8 cellular contexts compared by ENCODE assay signal in the genomic region with DNA sequence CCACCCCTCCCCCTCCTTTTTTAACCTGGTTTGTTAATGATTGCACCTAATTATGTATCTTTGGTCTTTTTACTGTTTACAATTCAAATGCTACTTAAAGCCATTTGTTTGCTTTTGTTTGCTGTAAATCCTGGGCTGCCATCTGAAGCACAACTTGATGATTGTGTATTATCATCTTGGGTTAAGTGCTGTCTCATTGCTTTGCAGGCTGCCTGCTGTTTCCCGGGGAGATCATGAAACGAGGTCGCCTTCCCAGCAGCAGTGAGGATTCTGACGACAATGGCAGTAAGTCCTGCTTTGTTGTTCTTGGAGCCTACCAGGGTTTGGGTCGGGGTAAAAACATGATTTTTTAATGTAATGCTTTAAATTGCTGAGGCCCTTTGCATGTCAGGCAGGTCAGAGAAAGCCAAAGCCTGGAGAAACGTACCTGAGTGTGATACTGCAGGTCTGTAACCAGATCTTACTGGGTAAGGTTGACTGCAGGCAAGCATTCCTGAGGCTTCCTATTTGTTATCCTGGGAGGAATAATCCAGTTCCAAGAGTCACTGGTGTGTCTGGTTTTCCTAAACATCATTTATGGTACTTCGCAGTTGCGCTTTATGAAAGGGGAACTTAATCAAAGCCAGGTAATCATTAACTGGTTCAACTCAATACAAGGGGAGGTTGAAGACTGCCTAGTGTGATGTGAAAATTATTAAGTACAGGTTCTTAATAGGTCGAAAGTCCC. TPM values are rescaled to one million over a fixed set of nuclear protein-coding genes. Genes with fewer than 3 reads are reported as not detected.
DNase-seq lines count a peak whose midpoint lies in the region; ATAC-seq, FAIRE-seq and TF ChIP-seq lines count a peak whose summit lies in the region.

No MANE protein-coding gene starts in this region.

- H3K27ac ChIP-seq in CD4-positive, alpha-beta T cell (ENCODE audit: low read depth, low read length), result no peak overlapping the region
- H3K27ac ChIP-seq in stomach, result peak overlapping the region in 4 of 5 donors; percentile 28 to 54 (median 44)

- no peak for TF ChIP-seq EP300 in stomach (IDR thresholded peaks at IDR 0.05)

- ATAC-seq in CD4-positive, alpha-beta T cell (ENCODE audit: poor library complexity), result no peak
- ATAC-seq in GM19438 (IDR thresholded peaks at IDR 0.05; ENCODE audit: low read depth, unreplicated experiment), result peak; percentile 53

- H3K9me3 Mint-ChIP-seq in CD4-positive, alpha-beta T cell, result peaks cover 2% of the 10 kb centered on the region

- H3K27ac Mint-ChIP-seq in CD4-positive, alpha-beta T cell, result peak overlapping the region; percentile 68

- no peak for TF ChIP-seq CTCF in CD4-positive, alpha-beta T cell (IDR thresholded peaks at IDR 0.05)
- no peak for TF ChIP-seq CTCF in stomach (IDR thresholded peaks at IDR 0.05)

- H3K27me3 Mint-ChIP-seq in CD4-positive, alpha-beta T cell, result no peaks in the 10 kb centered on the region

- peaks cover 89% of the 10 kb centered on the region for H3K36me3 Mint-ChIP-seq in CD4-positive, alpha-beta T cell (ENCODE audit: low read depth)

- H3K27me3 ChIP-seq in CD4-positive, alpha-beta T cell (ENCODE audit: control insufficient read depth, insufficient read depth, low read length), result no peaks in the 10 kb centered on the region
- no peaks in the 10 kb centered on the region for H3K27me3 ChIP-seq in stomach

- no peak for DNase-seq in CD4-positive, alpha-beta T cell
- DNase-seq in NCI-H2029 treated with DMSO at 0.1 percent for 48 hours (lab: John Stamatoyannopoulos, UW) (peak; percentile 38), fibroblast of gingiva (ENCODE audit: low read depth) (peak; percentile 52), stomach (no peak), cerebellar nuclear complex (lab: John Stamatoyannopoulos, UW) (no peak), urothelium cell line (ENCODE audit: low spot score) (no peak), erythroblast (lab: John Stamatoyannopoulos, UW) (no peak)

- WGBS in stomach, 5 donors, result 29 to 43% (median 39%) methylated on average over 9 of the region's 9 CpGs

- no peak overlapping the region for H3K4me3 Mint-ChIP-seq in CD4-positive, alpha-beta T cell

- H3K36me3 ChIP-seq in stomach, result peaks cover 10 to 37% (median 26%) of the 10 kb centered on the region in 4 donors

- peaks cover 81% of the 10 kb centered on the region for H3K4me1 Mint-ChIP-seq in CD4-positive, alpha-beta T cell (ENCODE audit: low read depth)

- TF ChIP-seq POLR2A in stomach (IDR thresholded peaks at IDR 0.05), result no peak
- no peak for TF ChIP-seq POLR2A in erythroblast (IDR thresholded peaks at IDR 0.05; ENCODE audit: low read length)

- no peak overlapping the region for H3K4me3 ChIP-seq in stomach

- POLR2A ChIA-PET in CD4-positive, alpha-beta T cell (lab: Charles Lee), result interaction anchor here (0.7 to 1.3 kb wide), 2 partner anchors 19 to 91 kb away, joined by 3 to 4 read pairs; no protein-coding TSS in a partner anchor

- peaks cover 46 to 84% (median 66%) of the 10 kb centered on the region in 4 donors for H3K4me1 ChIP-seq in stomach

- intact Hi-C loops in CD4-positive, alpha-beta T cell (cut with DNase I, micrococcal nuclease), result no loop called here
- intact Hi-C loops in stomach (cut with DNase I; ENCODE audit: low total_unique reads), result no loop called here

- CTCF ChIA-PET in CD4-positive, alpha-beta T cell (lab: Charles Lee), result no interaction called here

- FAIRE-seq in urothelium cell line (lab: Jason Lieb, UNC), result no peak

- no peaks in the 10 kb centered on the region for H3K9me3 ChIP-seq in CD4-positive, alpha-beta T cell (ENCODE audit: control insufficient read depth, low read length)
- H3K9me3 ChIP-seq in stomach, result no peaks in the 10 kb centered on the region

RNA-seq across cellular contexts. Expression of gene JADE1, which starts 22.2 kb away (rescaled TPM):
- 10 to 100 TPM; 57.1 to 58.4 TPM for total RNA-seq in CD4-positive, alpha-beta T cell
- total RNA-seq in stomach, result 10 to 100 TPM; 11.6 to 57.2 (median 31.7) TPM
- polyA plus RNA-seq in stomach, result 10 to 100 TPM; 11.2 to 16.3 (median 12.3) TPM

Comparison
In these comparisons a context has a peak if more than half of its experiments do, and no peak if none do; other contexts are left out.
1. DNase-seq: peak in NCI-H2029 treated with DMSO at 0.1 percent for 48 hours (single experiment) and fibroblast of gingiva (single experiment); none in CD4-positive, alpha-beta T cell (0 of 10), stomach (single experiment), cerebellar nuclear complex (0 of 2), urothelium cell line (single experiment) and erythroblast (0 of 2).